ENCODE assay signal across 8 cellular contexts in the genomic region with DNA sequence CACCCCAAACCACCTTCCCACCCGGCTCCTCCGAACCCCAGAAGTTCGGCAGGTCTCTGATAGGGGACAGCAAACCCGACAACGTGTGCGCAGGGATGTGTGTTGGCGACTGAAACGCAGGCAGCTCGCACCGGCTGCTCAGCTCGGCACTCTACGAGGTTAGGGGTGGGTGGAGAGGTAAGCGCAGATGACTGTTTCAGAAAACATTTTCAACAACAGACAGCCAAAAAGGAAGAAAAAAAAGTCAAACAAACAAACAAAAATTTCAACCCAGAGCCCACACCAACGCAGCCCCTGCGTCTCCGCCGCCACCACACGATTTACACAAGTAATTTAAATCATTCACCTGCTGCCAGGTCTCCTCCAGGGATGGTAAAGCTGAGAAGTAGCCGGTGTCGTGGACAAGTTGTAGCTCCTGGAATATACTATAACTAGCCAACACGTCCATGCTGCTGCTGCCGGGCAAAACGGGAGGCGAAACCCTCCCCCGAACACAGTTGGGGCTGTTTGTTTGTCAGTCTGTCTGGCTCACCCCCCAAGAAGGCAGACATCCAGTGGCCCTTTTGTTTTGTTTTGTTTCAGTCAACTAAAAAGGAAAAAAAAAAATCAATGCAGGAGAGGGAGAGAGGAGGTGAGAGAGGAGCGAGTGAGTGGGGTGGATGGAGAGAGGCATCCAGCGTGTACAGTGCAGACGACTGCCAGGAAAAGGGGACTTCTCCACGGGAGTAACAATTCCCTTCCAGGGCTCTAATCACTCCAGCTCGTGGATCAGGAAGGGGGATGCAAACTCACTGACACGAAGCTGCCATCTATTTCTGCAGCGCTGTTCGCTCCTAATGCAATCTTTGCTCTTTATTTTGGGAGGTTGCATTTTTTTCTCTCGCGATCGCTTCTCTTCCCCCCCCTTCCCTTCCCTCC. TPM values are rescaled to one million over a fixed set of nuclear protein-coding genes. Genes with fewer than 3 reads are reported as not detected.
DNase-seq lines count a peak whose midpoint lies in the region; ATAC-seq and TF ChIP-seq lines count a peak whose summit lies in the region.

Gene KLF7 (minus strand): TSS at position 828 of the 918 bp plus-strand sequence. CDS start 380 bp downstream, at position 448.

- 0% methylated on average over 36 of the region's 36 CpGs for WGBS in lung, 2 donors

- no peaks in the 10 kb centered on the region for H3K27me3 ChIP-seq in lung (ENCODE audit: control insufficient read depth, insufficient read depth)

- peaks cover 6 to 22% of the 10 kb centered on the region in 2 donors for H3K4me1 ChIP-seq in lung (ENCODE audit: control insufficient read depth in 2 of 2, insufficient read depth in 2 of 2, low read length in 2 of 2)

- TF ChIP-seq CTCF in lung (IDR thresholded peaks at IDR 0.05; ENCODE audit: control extremely low read depth, extremely low read depth) = no peak

- DNase-seq in GM03348 (ENCODE audit: low spot score) = peak; percentile 44
- peak; percentile 51 for DNase-seq in NCI-H1105 (lab: John Stamatoyannopoulos, UW)
- DNase-seq in activated CD4-positive, alpha-beta T cell treated with anti-CD3 and anti-CD28 coated beads, Interleukin-2, amount 50 U/mL, for 4 hours = peak; percentile 56 to 62
- peak; percentile 46 for DNase-seq in effector CD4-positive, alpha-beta T cell
- DNase-seq in lung (ENCODE audit: low spot score) = peak; percentile 48
- peak; percentile 43 to 46 for DNase-seq in stimulated activated CD4-positive, alpha-beta T cell treated with anti-CD3 and anti-CD28 coated beads, Interleukin-4, amount 100 ng/mL, for 48 hours (ENCODE audit: low read depth in 2 of 2)

- no peaks in the 10 kb centered on the region for H3K36me3 ChIP-seq in lung (ENCODE audit: control insufficient read depth in 2 of 2, insufficient read depth in 2 of 2, low read length in 2 of 2)

- no peaks in the 10 kb centered on the region for H3K9me3 ChIP-seq in lung (ENCODE audit: control insufficient read depth in 2 of 2, insufficient read depth in 1 of 2, low read length in 1 of 2)

- no peak for ATAC-seq in lung (ENCODE audit: insufficient read depth, low FRiP score)
- no peak for ATAC-seq in HG03571 (IDR thresholded peaks at IDR 0.05; ENCODE audit: unreplicated experiment)
- no peak for ATAC-seq in GM19397 (IDR thresholded peaks at IDR 0.05; ENCODE audit: unreplicated experiment)

- peak within 1 kb of the TSS; percentile 100 for H3K27ac ChIP-seq in lung (ENCODE audit: low read depth in 1 of 2, low read length in 1 of 2)

- H3K4me3 ChIP-seq in lung = peak within 1 kb of the TSS; percentile 76

RNA-seq across cellular contexts. Expression of gene KLF7, which starts in this region (rescaled TPM):
- 10 to 100 TPM; 23.7 to 51.8 TPM for total RNA-seq in lung
- polyA plus RNA-seq in lung = 10 to 100 TPM in 1 of 2 donors, 1 to 10 TPM in 1; 4.4 to 20.9 TPM
